In the genomic region with DNA sequence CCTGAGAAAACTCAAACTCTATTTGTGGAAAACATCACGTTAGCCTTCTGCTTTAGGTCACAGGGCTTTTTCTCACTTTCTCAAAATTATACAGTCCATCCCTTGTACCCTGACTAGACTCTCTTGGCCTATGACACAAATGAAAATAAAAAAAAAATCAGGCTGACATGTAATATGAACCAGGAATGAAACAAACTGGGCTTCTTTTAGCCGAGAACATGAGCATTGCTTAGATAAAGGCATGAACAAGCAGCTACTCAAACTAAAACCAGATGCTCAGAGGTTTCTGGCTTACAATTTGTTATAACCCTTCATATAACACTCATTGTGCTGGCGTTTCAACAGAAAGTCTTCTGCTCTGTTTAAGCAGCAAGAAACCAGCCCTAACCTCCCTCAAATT, we compare ENCODE assay signal across 17 cellular contexts.
A peak's percentile ranks its signal among the peaks of the same experiment; 100 is the strongest.
DNase-seq lines count a peak whose midpoint lies in the region; ATAC-seq, FAIRE-seq and TF ChIP-seq lines count a peak whose summit lies in the region.
"Had no signal": no experiment of that assay in that cellular context is flagged by ENCODE, and none has a peak within 500 bp of the region (broad histone marks: within the 10 kb centered on the region; RNA-seq: fewer than 3 reads in every experiment).

No MANE protein-coding gene starts in this region.

- H3K9me3 ChIP-seq in astrocyte (ENCODE audit: insufficient read depth, low read depth, low read length) (no peaks in the 10 kb centered on the region), heart left ventricle (no peaks in the 10 kb centered on the region), sigmoid colon (no peaks in the 10 kb centered on the region)
- H3K9me3 ChIP-seq in naive thymus-derived CD4-positive, alpha-beta T cell (ENCODE audit: control insufficient read depth in 2 of 3, low read length in 3 of 3): no peaks in the 10 kb centered on the region
- H3K9me3 ChIP-seq: ovary, Peyer's patch had no signal

- H3K4me3 ChIP-seq in AG10803 (ENCODE audit: low read length) (peak overlapping the region; percentile 41), astrocyte (ENCODE audit: insufficient read depth, low read depth, low read length) (no peak overlapping the region), heart left ventricle (no peak overlapping the region), sigmoid colon (no peak overlapping the region)
- no peak overlapping the region for H3K4me3 ChIP-seq in naive thymus-derived CD4-positive, alpha-beta T cell (ENCODE audit: low read length)
- H3K4me3 ChIP-seq: ovary, Peyer's patch had no signal

- ATAC-seq in heart left ventricle: peak; percentile 34 to 84 (median 64)
- no peak for ATAC-seq in naive thymus-derived CD4-positive, alpha-beta T cell

- peak; percentile 90 for DNase-seq in AG10803 (ENCODE audit: low read depth)
- peak; percentile 58 for DNase-seq in astrocyte (ENCODE audit: low read depth)
- no peak for DNase-seq in heart left ventricle
- no peak for DNase-seq in sigmoid colon
- DNase-seq in naive thymus-derived CD4-positive, alpha-beta T cell: no peak
- no peak for DNase-seq in stimulated activated CD4-positive, alpha-beta T cell treated with anti-CD3 and anti-CD28 coated beads, Interleukin-4, amount 100 ng/mL, for 4 hours
- DNase-seq in COR-L47 (lab: John Stamatoyannopoulos, UW): no peak
- DNase-seq in activated naive CD4-positive, alpha-beta T cell treated with anti-CD3 and anti-CD28 coated beads, Interleukin-2, amount 50 U/mL, for 16 hours: no peak
- DNase-seq: activated naive CD4-positive, alpha-beta T cell treated with Interleukin-2 at 50 U/mL for 16 hours; dermis blood vessel endothelial cell; glutamatergic neuron; KBM-7; NCI-H510A; Peyer's patch; stimulated activated CD4-positive, alpha-beta T cell treated with anti-CD3 and anti-CD28 coated beads, Interleukin-1b, Interleukin-23, amount 100 ng/mL, for 48 hours had no signal

- H4K20me1 ChIP-seq in astrocyte (ENCODE audit: insufficient read depth, low read length): no peaks in the 10 kb centered on the region

- no peaks in the 10 kb centered on the region for H3K27me3 ChIP-seq in astrocyte (ENCODE audit: insufficient read depth, low read length)
- peaks cover 0 to 8% (median 0%) of the 10 kb centered on the region in 9 donors for H3K27me3 ChIP-seq in heart left ventricle
- H3K27me3 ChIP-seq in sigmoid colon: no peaks in the 10 kb centered on the region
- H3K27me3 ChIP-seq in naive thymus-derived CD4-positive, alpha-beta T cell (ENCODE audit: control insufficient read depth in 2 of 2, insufficient read depth in 2 of 2, low read length in 2 of 2): no peaks in the 10 kb centered on the region
- H3K27me3 ChIP-seq: ovary, Peyer's patch had no signal

- no peak overlapping the region for H3K4me2 ChIP-seq in astrocyte (ENCODE audit: low read length)

- peaks cover 6% of the 10 kb centered on the region for H3K27me3 Mint-ChIP-seq in astrocyte (ENCODE audit: low read depth, unreplicated experiment)
- peaks cover 4 to 26% (median 14%) of the 10 kb centered on the region in 5 donors for H3K27me3 Mint-ChIP-seq in naive thymus-derived CD4-positive, alpha-beta T cell

- intact Hi-C loops in heart left ventricle (cut with DNase I) (no loop called here), sigmoid colon (cut with DNase I) (loop anchor here (2.0 kb wide), 1 partner anchor 29 kb away; no protein-coding TSS in a partner anchor)
- intact Hi-C loops in naive thymus-derived CD4-positive, alpha-beta T cell (cut with micrococcal nuclease): no loop called here

- CTCF ChIA-PET in naive thymus-derived CD4-positive, alpha-beta T cell (lab: Charles Lee): no interaction called here

- H3K36me3 Mint-ChIP-seq in astrocyte (ENCODE audit: low read depth, unreplicated experiment): no peaks in the 10 kb centered on the region
- no peaks in the 10 kb centered on the region for H3K36me3 Mint-ChIP-seq in naive thymus-derived CD4-positive, alpha-beta T cell

- FAIRE-seq in astrocyte (lab: Jason Lieb, UNC): no peak

- H3K79me2 ChIP-seq in astrocyte (ENCODE audit: insufficient read depth, low read length): no peaks in the 10 kb centered on the region

- no peak overlapping the region for H2AFZ ChIP-seq in astrocyte (ENCODE audit: low read depth, low read length)

- no peak overlapping the region for H3K4me3 Mint-ChIP-seq in astrocyte (ENCODE audit: unreplicated experiment)
- H3K4me3 Mint-ChIP-seq in naive thymus-derived CD4-positive, alpha-beta T cell: no peak overlapping the region

- no peaks in the 10 kb centered on the region for H3K9me3 Mint-ChIP-seq in astrocyte (ENCODE audit: unreplicated experiment)
- H3K9me3 Mint-ChIP-seq in naive thymus-derived CD4-positive, alpha-beta T cell: peaks cover 0 to 3% (median 0%) of the 10 kb centered on the region in 11 donors

- no peak for TF ChIP-seq CTCF in AG10803 (conservative IDR thresholded peaks at IDR 0.05; ENCODE audit: low read length)
- no peak for TF ChIP-seq CTCF in astrocyte (IDR thresholded peaks at IDR 0.05; ENCODE audit: insufficient read depth, low read depth, low read length)
- TF ChIP-seq CTCF in heart left ventricle (IDR thresholded peaks at IDR 0.05): no peak
- TF ChIP-seq CTCF in sigmoid colon (IDR thresholded peaks at IDR 0.05): no peak

- 66 to 73% (median 70%) methylated on average over 3 of the region's 3 CpGs for WGBS in heart left ventricle, 4 donors
- 74 to 78% methylated on average over 3 of the region's 3 CpGs for WGBS in sigmoid colon, 2 donors

- H3K36me3 ChIP-seq in astrocyte (ENCODE audit: insufficient read depth, low read length): no peaks in the 10 kb centered on the region
- H3K36me3 ChIP-seq in heart left ventricle: no peaks in the 10 kb centered on the region
- H3K36me3 ChIP-seq in sigmoid colon: no peaks in the 10 kb centered on the region
- H3K36me3 ChIP-seq in naive thymus-derived CD4-positive, alpha-beta T cell (ENCODE audit: control insufficient read depth in 2 of 3, insufficient read depth in 3 of 3, low read length in 3 of 3): no peaks in the 10 kb centered on the region
- H3K36me3 ChIP-seq: ovary, Peyer's patch had no signal

- H3K4me1 Mint-ChIP-seq in astrocyte (ENCODE audit: low read depth, unreplicated experiment): no peaks in the 10 kb centered on the region
- H3K4me1 Mint-ChIP-seq in naive thymus-derived CD4-positive, alpha-beta T cell: no peaks in the 10 kb centered on the region

- no peak overlapping the region for H3K27ac Mint-ChIP-seq in astrocyte (ENCODE audit: unreplicated experiment)
- H3K27ac Mint-ChIP-seq in naive thymus-derived CD4-positive, alpha-beta T cell: no peak overlapping the region

- POLR2A ChIA-PET in naive thymus-derived CD4-positive, alpha-beta T cell (lab: Charles Lee): no interaction called here

- TF ChIP-seq POLR2A in heart left ventricle (IDR thresholded peaks at IDR 0.05) (no peak), sigmoid colon (IDR thresholded peaks at IDR 0.05) (no peak)

- no peak overlapping the region for H3K27ac ChIP-seq in astrocyte (ENCODE audit: low read depth, low read length)
- H3K27ac ChIP-seq in heart left ventricle: peak overlapping the region in 5 of 12 donors; percentile 11 to 74 (median 35)
- peak overlapping the region; percentile 64 to 77 (median 72) for H3K27ac ChIP-seq in sigmoid colon
- no peak overlapping the region for H3K27ac ChIP-seq in naive thymus-derived CD4-positive, alpha-beta T cell (ENCODE audit: low read depth, low read length)
- H3K27ac ChIP-seq: C4-2B had no signal

- no peaks in the 10 kb centered on the region for H3K4me1 ChIP-seq in astrocyte (ENCODE audit: insufficient read depth, low read length)
- peaks cover 0 to 19% (median 0%) of the 10 kb centered on the region in 12 donors for H3K4me1 ChIP-seq in heart left ventricle
- peaks cover 0 to 23% (median 21%) of the 10 kb centered on the region in 4 donors for H3K4me1 ChIP-seq in sigmoid colon
- H3K4me1 ChIP-seq in naive thymus-derived CD4-positive, alpha-beta T cell (ENCODE audit: control insufficient read depth in 2 of 2, insufficient read depth in 2 of 2, low read length in 2 of 2): no peaks in the 10 kb centered on the region
- H3K4me1 ChIP-seq: Peyer's patch had no signal

- H3K9ac ChIP-seq in astrocyte (ENCODE audit: low read length): no peak overlapping the region

- no peak for TF ChIP-seq EP300 in sigmoid colon (IDR thresholded peaks at IDR 0.05)

Comparison
In these comparisons a context has a peak if more than half of its experiments do, and no peak if none do; other contexts are left out.
1. DNase-seq: peak in AG10803 (single experiment) and astrocyte (single experiment); none in heart left ventricle (0 of 5), sigmoid colon (single experiment), naive thymus-derived CD4-positive, alpha-beta T cell (0 of 9), stimulated activated CD4-positive, alpha-beta T cell treated with anti-CD3 and anti-CD28 coated beads, Interleukin-4, amount 100 ng/mL, for 4 hours (0 of 2), COR-L47 (single experiment) and activated naive CD4-positive, alpha-beta T cell treated with anti-CD3 and anti-CD28 coated beads, Interleukin-2, amount 50 U/mL, for 16 hours (single experiment).
2. H3K27ac ChIP-seq: peak in sigmoid colon (4 of 4); none in astrocyte (single experiment) and naive thymus-derived CD4-positive, alpha-beta T cell (single experiment).